ENCODE assay signal across 11 cellular contexts in the genomic region with DNA sequence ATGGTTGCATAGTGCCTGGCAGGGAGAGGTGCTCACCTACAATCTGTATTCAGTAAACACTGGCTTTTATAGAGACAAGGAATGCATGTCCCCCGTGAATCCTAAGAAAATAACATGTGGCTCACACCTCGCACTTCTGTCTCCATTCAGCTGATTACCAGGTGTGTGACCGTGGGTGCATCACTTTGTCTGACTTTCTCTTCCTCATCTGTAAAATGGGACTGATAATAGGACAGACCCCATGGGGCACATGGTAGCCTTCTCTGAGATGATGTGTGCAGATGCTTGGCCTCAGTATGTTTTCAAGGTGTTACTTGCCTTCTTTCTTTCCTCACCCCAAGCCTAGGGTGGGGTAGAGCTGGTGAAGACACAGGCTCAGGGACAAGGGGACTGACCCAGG. TPM values are rescaled to one million over a fixed set of nuclear protein-coding genes. Genes with fewer than 3 reads are reported as not detected.
A peak's percentile ranks its signal among the peaks of the same experiment; 100 is the strongest.
DNase-seq lines count a peak whose midpoint lies in the region; ATAC-seq and TF ChIP-seq lines count a peak whose summit lies in the region.
"Had no signal": no experiment of that assay in that cellular context is flagged by ENCODE, and none has a peak within 500 bp of the region (broad histone marks: within the 10 kb centered on the region; RNA-seq: fewer than 3 reads in every experiment).

No MANE protein-coding gene starts in this region.

- peak overlapping the region; percentile 4 for H3K27ac Mint-ChIP-seq in activated T-cell treated with anti-CD3 and anti-CD28 coated beads, Interleukin-2, amount 50 U/mL, for 24 hours
- H3K27ac Mint-ChIP-seq in endothelial cell (ENCODE audit: unreplicated experiment): peak overlapping the region; percentile 20
- H3K27ac Mint-ChIP-seq in neural crest cell (ENCODE audit: unreplicated experiment): peak overlapping the region; percentile 88
- H3K27ac Mint-ChIP-seq in type B pancreatic cell: peak overlapping the region; percentile 68
- H3K27ac Mint-ChIP-seq: activated T-cell treated with anti-CD3 and anti-CD28 coated beads, Interleukin-2, amount 50 U/mL, for 72 hours had no signal

- no peak for DNase-seq in activated T-cell treated with anti-CD3 and anti-CD28 coated beads, Interleukin-2, amount 50 U/mL, for 24 hours
- DNase-seq in activated T-cell treated with anti-CD3 and anti-CD28 coated beads, Interleukin-2, amount 50 U/mL, for 4 hours: no peak
- no peak for DNase-seq in endothelial cell (ENCODE audit: low spot score)
- no peak for DNase-seq in neural crest cell (ENCODE audit: low read depth, low spot score)
- no peak for DNase-seq in type B pancreatic cell (ENCODE audit: extremely low spot score, unreplicated experiment)
- no peak for DNase-seq in NCI-H1417 (lab: John Stamatoyannopoulos, UW)
- no peak for DNase-seq in mucosa of gallbladder (ENCODE audit: low spot score)
- DNase-seq: 8988T; activated T-cell treated with anti-CD3 and anti-CD28 coated beads, Interleukin-2, amount 50 U/mL, for 72 hours; colonic mucosa had no signal

- no peaks in the 10 kb centered on the region for H3K9me3 Mint-ChIP-seq in activated T-cell treated with anti-CD3 and anti-CD28 coated beads, Interleukin-2, amount 50 U/mL, for 24 hours
- no peaks in the 10 kb centered on the region for H3K9me3 Mint-ChIP-seq in activated T-cell treated with anti-CD3 and anti-CD28 coated beads, Interleukin-2, amount 50 U/mL, for 4 hours
- no peaks in the 10 kb centered on the region for H3K9me3 Mint-ChIP-seq in endothelial cell (ENCODE audit: unreplicated experiment)
- no peaks in the 10 kb centered on the region for H3K9me3 Mint-ChIP-seq in neural crest cell
- H3K9me3 Mint-ChIP-seq in type B pancreatic cell: no peaks in the 10 kb centered on the region
- H3K9me3 Mint-ChIP-seq: activated T-cell treated with anti-CD3 and anti-CD28 coated beads, Interleukin-2, amount 50 U/mL, for 72 hours had no signal

- peaks cover 46% of the 10 kb centered on the region for H3K4me1 Mint-ChIP-seq in activated T-cell treated with anti-CD3 and anti-CD28 coated beads, Interleukin-2, amount 50 U/mL, for 24 hours (ENCODE audit: low read depth)
- H3K4me1 Mint-ChIP-seq in activated T-cell treated with anti-CD3 and anti-CD28 coated beads, Interleukin-2, amount 50 U/mL, for 4 hours (ENCODE audit: low read depth): peaks cover 44% of the 10 kb centered on the region
- peaks cover 74% of the 10 kb centered on the region for H3K4me1 Mint-ChIP-seq in endothelial cell (ENCODE audit: unreplicated experiment)
- H3K4me1 Mint-ChIP-seq in neural crest cell: peaks cover 80% of the 10 kb centered on the region
- peaks cover 52% of the 10 kb centered on the region for H3K4me1 Mint-ChIP-seq in type B pancreatic cell (ENCODE audit: unreplicated experiment)

- H3K27me3 Mint-ChIP-seq in activated T-cell treated with anti-CD3 and anti-CD28 coated beads, Interleukin-2, amount 50 U/mL, for 24 hours: peaks cover 63% of the 10 kb centered on the region
- peaks cover 43% of the 10 kb centered on the region for H3K27me3 Mint-ChIP-seq in activated T-cell treated with anti-CD3 and anti-CD28 coated beads, Interleukin-2, amount 50 U/mL, for 4 hours (ENCODE audit: low read depth)
- peaks cover 10% of the 10 kb centered on the region for H3K27me3 Mint-ChIP-seq in endothelial cell (ENCODE audit: unreplicated experiment)
- H3K27me3 Mint-ChIP-seq in neural crest cell (ENCODE audit: low read depth): peaks cover 4% of the 10 kb centered on the region
- no peaks in the 10 kb centered on the region for H3K27me3 Mint-ChIP-seq in type B pancreatic cell

- no peak for ATAC-seq in activated T-cell treated with anti-CD3 and anti-CD28 coated beads, Interleukin-2, amount 50 U/mL, for 4 hours
- ATAC-seq in HG03135 (IDR thresholded peaks at IDR 0.05; ENCODE audit: unreplicated experiment): no peak
- ATAC-seq: activated T-cell treated with anti-CD3 and anti-CD28 coated beads, Interleukin-2, amount 50 U/mL, for 72 hours had no signal

- no peak for TF ChIP-seq CTCF in endothelial cell (IDR thresholded peaks at IDR 0.05; ENCODE audit: unreplicated experiment)
- no peak for TF ChIP-seq CTCF in neural crest cell (conservative IDR thresholded peaks at IDR 0.05)
- no peak for TF ChIP-seq CTCF in type B pancreatic cell (conservative IDR thresholded peaks at IDR 0.05)

- no peak overlapping the region for H3K4me3 Mint-ChIP-seq in activated T-cell treated with anti-CD3 and anti-CD28 coated beads, Interleukin-2, amount 50 U/mL, for 24 hours
- H3K4me3 Mint-ChIP-seq in activated T-cell treated with anti-CD3 and anti-CD28 coated beads, Interleukin-2, amount 50 U/mL, for 4 hours: no peak overlapping the region
- H3K4me3 Mint-ChIP-seq in endothelial cell (ENCODE audit: unreplicated experiment): no peak overlapping the region
- H3K4me3 Mint-ChIP-seq in neural crest cell: peak overlapping the region; percentile 35
- peak overlapping the region; percentile 72 for H3K4me3 Mint-ChIP-seq in type B pancreatic cell
- H3K4me3 Mint-ChIP-seq: activated T-cell treated with anti-CD3 and anti-CD28 coated beads, Interleukin-2, amount 50 U/mL, for 72 hours had no signal

- H3K36me3 Mint-ChIP-seq in activated T-cell treated with anti-CD3 and anti-CD28 coated beads, Interleukin-2, amount 50 U/mL, for 24 hours (ENCODE audit: low read depth): no peaks in the 10 kb centered on the region
- H3K36me3 Mint-ChIP-seq in activated T-cell treated with anti-CD3 and anti-CD28 coated beads, Interleukin-2, amount 50 U/mL, for 4 hours (ENCODE audit: insufficient read depth): no peaks in the 10 kb centered on the region
- no peaks in the 10 kb centered on the region for H3K36me3 Mint-ChIP-seq in endothelial cell (ENCODE audit: low read depth, unreplicated experiment)
- no peaks in the 10 kb centered on the region for H3K36me3 Mint-ChIP-seq in neural crest cell (ENCODE audit: low read depth)
- no peaks in the 10 kb centered on the region for H3K36me3 Mint-ChIP-seq in type B pancreatic cell

RNA-seq across cellular contexts. Expression of a gene that starts 6.3 kb away (rescaled TPM):
- total RNA-seq in activated T-cell treated with anti-CD3 and anti-CD28 coated beads, Interleukin-2, amount 50 U/mL, for 4 hours: 1 to 10 TPM; 1.2 to 3.3 (median 1.4) TPM
- 37.3 TPM for total RNA-seq in endothelial cell (ENCODE audit: unreplicated experiment)
- total RNA-seq in neural crest cell: 29.2 and 30.4 TPM in 2 replicates
- total RNA-seq in type B pancreatic cell (ENCODE audit: low replicate concordance): 46.7 and 58.6 TPM in 2 replicates
- total RNA-seq in mucosa of gallbladder: 71.7 TPM

Comparison
In these comparisons a context has a peak if more than half of its experiments do, and no peak if none do; other contexts are left out.
1. H3K27ac Mint-ChIP-seq: peak in every context shown above with its lines; median percentile 88 in neural crest cell; 68 in type B pancreatic cell; 20 in endothelial cell; 4 in activated T-cell treated with anti-CD3 and anti-CD28 coated beads, Interleukin-2, amount 50 U/mL, for 24 hours.
2. H3K4me3 Mint-ChIP-seq: peak in neural crest cell (single experiment) and type B pancreatic cell (single experiment); none in activated T-cell treated with anti-CD3 and anti-CD28 coated beads, Interleukin-2, amount 50 U/mL, for 24 hours (single experiment), activated T-cell treated with anti-CD3 and anti-CD28 coated beads, Interleukin-2, amount 50 U/mL, for 4 hours (single experiment) and endothelial cell (single experiment).